Comparison of ENCODE assay signal across 19 cellular contexts in the genomic region with DNA sequence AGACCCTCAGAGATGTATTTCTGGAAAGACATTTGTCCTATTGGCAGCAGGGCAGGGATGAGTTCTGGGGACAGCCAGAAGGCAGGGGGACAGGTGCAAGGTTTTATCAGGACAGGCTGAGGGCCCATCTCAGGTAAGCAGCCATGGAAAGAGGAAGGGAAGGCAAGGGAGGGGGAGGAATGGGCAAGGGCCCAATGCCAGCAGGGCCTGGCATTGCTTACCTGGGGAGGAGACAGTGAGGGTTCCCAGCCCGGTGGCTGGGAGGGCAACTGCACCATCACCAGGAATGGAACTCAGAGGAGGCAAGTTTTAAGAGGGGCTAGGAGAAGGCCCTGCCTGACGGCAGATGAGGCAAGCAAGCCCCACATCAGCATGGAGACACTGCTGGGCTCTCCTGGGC.
"Had no signal": no experiment of that assay in that cellular context is flagged by ENCODE, and none has a peak within 500 bp of the region (broad histone marks: within the 10 kb centered on the region; RNA-seq: fewer than 3 reads in every experiment).

No MANE protein-coding gene starts in this region.

- H3K27ac ChIP-seq: gastrocnemius medialis, spleen, transverse colon, uterus had no signal

- H3K4me3 Mint-ChIP-seq: activated naive CD8-positive, alpha-beta T cell; WTC11 had no signal

- H3K9me3 Mint-ChIP-seq: WTC11 had no signal

- H3K36me3 Mint-ChIP-seq: activated naive CD8-positive, alpha-beta T cell; WTC11 had no signal

- DNase-seq: activated CD4-positive, alpha-beta T cell treated with anti-CD3 and anti-CD28 coated beads for 1 hour; activated CD4-positive, alpha-beta T cell treated with anti-CD3 and anti-CD28 coated beads, Interleukin-2, amount 50 U/mL, for 1 hour; activated effector memory CD4-positive, alpha-beta T cell treated with Interleukin-2 at 50 U/mL for 16 hours; activated naive CD4-positive, alpha-beta T cell treated with Interleukin-2 at 50 U/mL for 16 hours; anterior cingulate cortex; effector CD8-positive, alpha-beta T cell; gastrocnemius medialis; glutamatergic neuron; islet precursor cell; left ventricle myocardium superior; nucleus accumbens; right cardiac atrium; spleen; stimulated activated naive CD4-positive, alpha-beta T cell treated with Interleukin-2 at 50 U/mL for 16 hours; T-helper 2 cell; transverse colon; uterus had no signal

- H3K27ac Mint-ChIP-seq: activated naive CD8-positive, alpha-beta T cell; WTC11 had no signal

- ATAC-seq: gastrocnemius medialis, left ventricle myocardium superior, right cardiac atrium, WTC11 had no signal
